10 cellular contexts compared by ENCODE assay signal in genomic region chr14:99879401-99880295, GRCh38.
A peak's percentile ranks its signal among the peaks of the same experiment; 100 is the strongest.
DNase-seq lines count a peak whose midpoint lies in the region; ATAC-seq, FAIRE-seq and TF ChIP-seq lines count a peak whose summit lies in the region.
"Had no signal": no experiment of that assay in that cellular context is flagged by ENCODE, and none has a peak within 500 bp of the region (broad histone marks: within the 10 kb centered on the region; RNA-seq: fewer than 3 reads in every experiment).

No MANE protein-coding gene starts in this region.

- no peak for TF ChIP-seq CTCF in foreskin fibroblast (IDR thresholded peaks at IDR 0.05; ENCODE audit: low read depth, low read length)
- TF ChIP-seq CTCF in spleen (IDR thresholded peaks at IDR 0.05 in 8 of 11, conservative IDR thresholded peaks at IDR 0.05 in 3 of 11): no peak

- no peak for TF ChIP-seq POLR2A in spleen (IDR thresholded peaks at IDR 0.05)

- H3K4me1 ChIP-seq in adipocyte (ENCODE audit: control insufficient read depth, insufficient read depth, low read length) (peaks cover 26% of the 10 kb centered on the region), small intestine (ENCODE audit: control insufficient read depth in 2 of 2, insufficient read depth in 1 of 2, low read depth in 1 of 2, low read length in 1 of 2) (no peaks in the 10 kb centered on the region), spleen (no peaks in the 10 kb centered on the region)
- H3K4me1 ChIP-seq: upper lobe of right lung had no signal

- H3K9me3 ChIP-seq in adipocyte (ENCODE audit: control insufficient read depth, low read length): no peaks in the 10 kb centered on the region
- no peaks in the 10 kb centered on the region for H3K9me3 ChIP-seq in small intestine (ENCODE audit: control insufficient read depth, low read depth)
- no peaks in the 10 kb centered on the region for H3K9me3 ChIP-seq in spleen
- H3K9me3 ChIP-seq: upper lobe of right lung had no signal

- WGBS in small intestine, 3 donors: 16 to 44% (median 26%) methylated on average over 5 of the region's 5 CpGs
- 69 to 82% (median 81%) methylated on average over 5 of the region's 5 CpGs for WGBS in spleen, 5 donors

- DNase-seq in GM03348 (ENCODE audit: low spot score) (peak; percentile 76), adipocyte (ENCODE audit: low read depth) (peak; percentile 89), foreskin fibroblast (peak; percentile 70 to 84), small intestine (peak; percentile 22), spleen (no peak), OCI-M1 (lab: John Stamatoyannopoulos, UW) (no peak)
- DNase-seq: activated naive CD4-positive, alpha-beta T cell treated with anti-CD3 and anti-CD28 coated beads, Interleukin-2, amount 50 U/mL, for 16 hours; upper lobe of right lung had no signal

- H3K27me3 ChIP-seq in adipocyte (replicated peaks; ENCODE audit: control insufficient read depth, insufficient read depth, low read length) (no peaks in the 10 kb centered on the region), small intestine (ENCODE audit: control insufficient read depth in 2 of 2, insufficient read depth in 2 of 2, low read length in 2 of 2) (peaks cover 0 to 3% of the 10 kb centered on the region in 2 donors), spleen (replicated peaks in 1 of 7) (peaks cover 0 to 29% (median 0%) of the 10 kb centered on the region in 7 donors)
- H3K27me3 ChIP-seq: upper lobe of right lung had no signal

- no peak overlapping the region for H3K27ac ChIP-seq in small intestine (ENCODE audit: low read depth in 1 of 2, low read length in 1 of 2)
- H3K27ac ChIP-seq in spleen: no peak overlapping the region
- H3K27ac ChIP-seq: upper lobe of right lung had no signal

- FAIRE-seq in small intestine (lab: Jason Lieb, UNC): no peak

- H3K36me3 ChIP-seq in adipocyte (ENCODE audit: control insufficient read depth, insufficient read depth, low read length, severe bottlenecking): no peaks in the 10 kb centered on the region
- H3K36me3 ChIP-seq in small intestine (ENCODE audit: control insufficient read depth in 2 of 2, insufficient read depth in 2 of 2, low read length in 2 of 2): no peaks in the 10 kb centered on the region
- no peaks in the 10 kb centered on the region for H3K36me3 ChIP-seq in spleen
- H3K36me3 ChIP-seq: upper lobe of right lung had no signal

- no peak for ATAC-seq in HG03025 (IDR thresholded peaks at IDR 0.05; ENCODE audit: low FRiP score, unreplicated experiment)
- ATAC-seq in HG03354 (IDR thresholded peaks at IDR 0.05; ENCODE audit: poor library complexity, severe bottlenecking, unreplicated experiment): no peak
- ATAC-seq: upper lobe of right lung had no signal

- peak overlapping the region; percentile 55 for H3K4me3 ChIP-seq in adipocyte (ENCODE audit: low read length)
- peak overlapping the region in 1 of 2 donors; percentile 13 for H3K4me3 ChIP-seq in foreskin fibroblast (ENCODE audit: low read depth in 1 of 2, low read length in 2 of 2)
- H3K4me3 ChIP-seq in small intestine (ENCODE audit: low read depth in 1 of 2, low read length in 2 of 2): no peak overlapping the region
- no peak overlapping the region for H3K4me3 ChIP-seq in spleen
- H3K4me3 ChIP-seq: upper lobe of right lung had no signal

- H3K9ac ChIP-seq in adipocyte (ENCODE audit: low read length): peak overlapping the region; percentile 46

- intact Hi-C loops in spleen (cut with DNase I; ENCODE audit: low total_unique reads): loop anchor here (10.0 kb wide), 1 partner anchor 365 kb away; no protein-coding TSS in a partner anchor

Comparison
In these comparisons a context has a peak if more than half of its experiments do, and no peak if none do; other contexts are left out.
1. DNase-seq: peak in GM03348 (single experiment), adipocyte (single experiment), foreskin fibroblast (2 of 2) and small intestine (single experiment); none in spleen (single experiment) and OCI-M1 (single experiment).